Comparison of ENCODE assay signal across 10 cellular contexts in genomic region chr21:33685613-33686197, GRCh38. TPM values are rescaled to one million over a fixed set of nuclear protein-coding genes. Genes with fewer than 3 reads are reported as not detected.
DNase-seq lines count a peak whose midpoint lies in the region; ATAC-seq, FAIRE-seq and TF ChIP-seq lines count a peak whose summit lies in the region.
"Had no signal": no experiment of that assay in that cellular context is flagged by ENCODE, and none has a peak within 500 bp of the region (broad histone marks: within the 10 kb centered on the region; RNA-seq: fewer than 3 reads in every experiment).

No MANE protein-coding gene starts in this region.

- POLR2A ChIA-PET in MCF 10A (lab: Yijun Ruan, JAX) = interaction anchor here (0.6 to 4.9 kb wide), 16 partner anchors 13 to 157 kb away, joined by 3 to 42 read pairs (median 4); partner anchors contain the start of genes CRYZL1 and ITSN1
- POLR2A ChIA-PET in GM12878 (lab: Charles Lee) = no interaction called here

- RAD21 ChIA-PET in GM12878 (lab: Charles Lee; ENCODE audit: unreplicated experiment) = no interaction called here

- H3K9me3 Mint-ChIP-seq in MCF 10A (ENCODE audit: unreplicated experiment) (no peaks in the 10 kb centered on the region), natural killer cell (no peaks in the 10 kb centered on the region)
- no peaks in the 10 kb centered on the region for H3K9me3 Mint-ChIP-seq in stimulated activated effector memory CD8-positive, alpha-beta T cell treated with anti-CD3 and anti-CD28 coated beads, Interleukin-12 subunit alpha, Interleukin-12 subunit beta, amount 100 ng/mL, for 72 hours

- FAIRE-seq in GM12878 (lab: Jason Lieb, UNC) (no peak), keratinocyte (lab: Jason Lieb, UNC) (peak; percentile 61)
- FAIRE-seq: H54 had no signal

- intact Hi-C loops in MCF 10A (cut with micrococcal nuclease) = loop anchor here (2.0 kb wide), 1 partner anchor 41 kb away; no protein-coding TSS in a partner anchor
- intact Hi-C loops in breast epithelium (cut with DNase I; ENCODE audit: low total_unique reads) = no loop called here
- intact Hi-C loops in GM12878 (cut with micrococcal nuclease; ENCODE audit: unreplicated experiment) = no loop called here
- intact Hi-C loops in thyroid gland (cut with DNase I) = no loop called here
- intact Hi-C loops in lower leg skin (cut with DNase I; ENCODE audit: low total_unique reads) = no loop called here
- intact Hi-C loops in natural killer cell (cut with micrococcal nuclease) = no loop called here

- H3K36me3 ChIP-seq in breast epithelium (no peaks in the 10 kb centered on the region), GM12878 (ENCODE audit: control insufficient read depth in 2 of 2, insufficient read depth in 2 of 2, low read length in 1 of 2) (no peaks in the 10 kb centered on the region), keratinocyte (ENCODE audit: control insufficient read depth in 2 of 2, extremely low read depth in 1 of 2, insufficient read depth in 2 of 2, low read length in 2 of 2) (no peaks in the 10 kb centered on the region), thyroid gland (no peaks in the 10 kb centered on the region)

- no peaks in the 10 kb centered on the region for H3K79me2 ChIP-seq in GM12878 (ENCODE audit: control insufficient read depth, insufficient read depth, low read length)
- H3K79me2 ChIP-seq in keratinocyte (ENCODE audit: control insufficient read depth, insufficient read depth, low read length) = peaks cover 65% of the 10 kb centered on the region

- H3K4me3 Mint-ChIP-seq in MCF 10A (ENCODE audit: unreplicated experiment) (no peak overlapping the region), natural killer cell (no peak overlapping the region)
- no peak overlapping the region for H3K4me3 Mint-ChIP-seq in stimulated activated effector memory CD8-positive, alpha-beta T cell treated with anti-CD3 and anti-CD28 coated beads, Interleukin-12 subunit alpha, Interleukin-12 subunit beta, amount 100 ng/mL, for 72 hours

- SMC1A ChIA-PET in GM12878 (lab: Charles Lee; ENCODE audit: uncharacterized antibody, unreplicated experiment) = interaction anchor here (0.6 to 1.6 kb wide), 3 partner anchors 34 to 60 kb away, joined by 3 read pairs; no protein-coding TSS in a partner anchor

- no peak overlapping the region for H3K4me2 ChIP-seq in GM12878 (ENCODE audit: control insufficient read depth, insufficient read depth)
- H3K4me2 ChIP-seq in keratinocyte (ENCODE audit: control insufficient read depth, extremely low read depth, insufficient read depth, low read depth, low read length) = peak overlapping the region; percentile 97

- H3K27me3 ChIP-seq in breast epithelium = no peaks in the 10 kb centered on the region
- no peaks in the 10 kb centered on the region; a peak in 1 of 4 replicates for H3K27me3 ChIP-seq in GM12878 (replicated peaks in 1 of 2; ENCODE audit: control insufficient read depth in 2 of 2, insufficient read depth in 2 of 2, low read length in 1 of 2)
- H3K27me3 ChIP-seq in keratinocyte (ENCODE audit: control insufficient read depth, extremely low read depth, insufficient read depth, low read length) = no peaks in the 10 kb centered on the region
- H3K27me3 ChIP-seq in thyroid gland = no peaks in the 10 kb centered on the region

- TF ChIP-seq POLR2A in breast epithelium (IDR thresholded peaks at IDR 0.05) (no peak), GM12878 (IDR thresholded peaks at IDR 0.05; ENCODE audit: low read depth, low read length) (no peak), thyroid gland (IDR thresholded peaks at IDR 0.05) (no peak), lower leg skin (IDR thresholded peaks at IDR 0.05) (no peak)

- CTCF ChIA-PET in MCF 10A (lab: Yijun Ruan, JAX) (interaction anchor here (0.7 to 1.2 kb wide), 3 partner anchors 12 to 128 kb away, joined by 3 read pairs; no protein-coding TSS in a partner anchor), GM12878 (lab: Yijun Ruan, JAX) (interaction anchor here (0.9 to 2.3 kb wide), 3 partner anchors 13 to 80 kb away, joined by 3 to 6 read pairs (median 4); no protein-coding TSS in a partner anchor)

- H3K9me3 ChIP-seq in breast epithelium = no peaks in the 10 kb centered on the region
- H3K9me3 ChIP-seq in GM12878 (replicated peaks; ENCODE audit: control insufficient read depth, insufficient read depth, low read length) = no peaks in the 10 kb centered on the region
- no peaks in the 10 kb centered on the region for H3K9me3 ChIP-seq in keratinocyte (ENCODE audit: control insufficient read depth, low read depth, low read length)
- no peaks in the 10 kb centered on the region for H3K9me3 ChIP-seq in thyroid gland

- no peak overlapping the region for H3K9ac ChIP-seq in GM12878 (ENCODE audit: control insufficient read depth, insufficient read depth, low read length)
- H3K9ac ChIP-seq in keratinocyte (ENCODE audit: control insufficient read depth, extremely low read depth, insufficient read depth, low read length) = peak overlapping the region; percentile 70

- no peak for TF ChIP-seq RAD21 in GM12878 (IDR thresholded peaks at IDR 0.05; ENCODE audit: insufficient read depth, low read depth, low read length)

- H3K27ac Mint-ChIP-seq in MCF 10A (ENCODE audit: low read depth, unreplicated experiment) (peak overlapping the region; percentile 92), natural killer cell (no peak overlapping the region)
- no peak overlapping the region for H3K27ac Mint-ChIP-seq in stimulated activated effector memory CD8-positive, alpha-beta T cell treated with anti-CD3 and anti-CD28 coated beads, Interleukin-12 subunit alpha, Interleukin-12 subunit beta, amount 100 ng/mL, for 72 hours

- dilution Hi-C loops in keratinocyte (cut with MboI; ENCODE audit: extremely low pct_ligation_motif_present, low sequenced_read_pairs) = no loop called here

- H3K9me1 ChIP-seq in keratinocyte (ENCODE audit: control insufficient read depth, extremely low read depth, insufficient read depth, low read length) = no peaks in the 10 kb centered on the region

- TF ChIP-seq CTCF in MCF 10A (IDR thresholded peaks at IDR 0.05; ENCODE audit: unreplicated experiment) = no peak
- no peak for TF ChIP-seq CTCF in breast epithelium (IDR thresholded peaks at IDR 0.05)
- no peak for TF ChIP-seq CTCF in GM12878 (IDR thresholded peaks at IDR 0.05 in 2 of 3, conservative IDR thresholded peaks at IDR 0.05 in 1 of 3; ENCODE audit: control insufficient read depth in 2 of 3, extremely low read depth in 1 of 3, insufficient read depth in 1 of 3, low read depth in 3 of 3, low read length in 3 of 3)
- no peak for TF ChIP-seq CTCF in keratinocyte (optimal IDR thresholded peaks at IDR 0.05 in 1 of 3, IDR thresholded peaks at IDR 0.05 in 1 of 3, conservative IDR thresholded peaks at IDR 0.05 in 1 of 3; ENCODE audit: extremely low read depth in 1 of 3, insufficient read depth in 2 of 3, low read length in 3 of 3)
- no peak for TF ChIP-seq CTCF in thyroid gland (IDR thresholded peaks at IDR 0.05)
- no peak for TF ChIP-seq CTCF in lower leg skin (IDR thresholded peaks at IDR 0.05)
- no peak for TF ChIP-seq CTCF in natural killer cell (IDR thresholded peaks at IDR 0.05)

- ATAC-seq in GM12878 = peak; percentile 56
- ATAC-seq in natural killer cell = no peak
- ATAC-seq in stimulated activated effector memory CD8-positive, alpha-beta T cell treated with anti-CD3 and anti-CD28 coated beads, Interleukin-12 subunit alpha, Interleukin-12 subunit beta, amount 100 ng/mL, for 72 hours = no peak

- no peak for TF ChIP-seq EP300 in GM12878 (IDR thresholded peaks at IDR 0.05; ENCODE audit: borderline replicate concordance in 1 of 2, control insufficient read depth in 1 of 2, low read depth in 2 of 2, low read length in 2 of 2)

- H4K20me1 ChIP-seq in GM12878 (ENCODE audit: control insufficient read depth, insufficient read depth) = no peaks in the 10 kb centered on the region
- H4K20me1 ChIP-seq in keratinocyte (ENCODE audit: control insufficient read depth, extremely low read depth, insufficient read depth, low read length) = no peaks in the 10 kb centered on the region

- peak; percentile 30 for DNase-seq in MCF 10A (ENCODE audit: unreplicated experiment)
- no peak for DNase-seq in breast epithelium (ENCODE audit: low spot score in 2 of 2)
- DNase-seq in GM12878 (ENCODE audit: low read depth, low spot score) = no peak
- DNase-seq in keratinocyte (ENCODE audit: low read depth, low spot score) = no peak
- no peak for DNase-seq in thyroid gland
- DNase-seq in lower leg skin (ENCODE audit: low spot score in 2 of 2) = no peak
- DNase-seq in natural killer cell = no peak
- no peak for DNase-seq in stimulated activated effector memory CD8-positive, alpha-beta T cell treated with anti-CD3 and anti-CD28 coated beads, Interleukin-12 subunit alpha, Interleukin-12 subunit beta, amount 100 ng/mL, for 72 hours (ENCODE audit: low spot score in 2 of 2)
- DNase-seq: SHP77 treated with DMSO at 0.1 percent for 48 hours had no signal

- H3K4me1 ChIP-seq in breast epithelium (no peaks in the 10 kb centered on the region), GM12878 (ENCODE audit: control insufficient read depth, insufficient read depth, low read length) (peaks cover 3% of the 10 kb centered on the region), keratinocyte (ENCODE audit: control insufficient read depth, extremely low read depth, insufficient read depth, low read length) (peaks cover 42% of the 10 kb centered on the region), thyroid gland (peaks cover 42 to 52% of the 10 kb centered on the region in 2 donors)

- H3K4me1 Mint-ChIP-seq in MCF 10A (ENCODE audit: insufficient read depth, unreplicated experiment) (peaks cover 41% of the 10 kb centered on the region), natural killer cell (no peaks in the 10 kb centered on the region)
- H3K4me1 Mint-ChIP-seq in stimulated activated effector memory CD8-positive, alpha-beta T cell treated with anti-CD3 and anti-CD28 coated beads, Interleukin-12 subunit alpha, Interleukin-12 subunit beta, amount 100 ng/mL, for 72 hours = no peaks in the 10 kb centered on the region

- H3K27me3 Mint-ChIP-seq in MCF 10A (ENCODE audit: insufficient read depth, unreplicated experiment) (no peaks in the 10 kb centered on the region), natural killer cell (ENCODE audit: low read depth in 2 of 2) (peaks cover 2 to 18% of the 10 kb centered on the region in 2 donors)

- H2AFZ ChIP-seq in GM12878 (ENCODE audit: control insufficient read depth, low read depth, low read length) (no peak overlapping the region), keratinocyte (ENCODE audit: control insufficient read depth, low read length) (no peak overlapping the region)

- H3K36me3 Mint-ChIP-seq in MCF 10A (ENCODE audit: insufficient read depth, unreplicated experiment) = no peaks in the 10 kb centered on the region
- no peaks in the 10 kb centered on the region for H3K36me3 Mint-ChIP-seq in natural killer cell
- no peaks in the 10 kb centered on the region for H3K36me3 Mint-ChIP-seq in stimulated activated effector memory CD8-positive, alpha-beta T cell treated with anti-CD3 and anti-CD28 coated beads, Interleukin-12 subunit alpha, Interleukin-12 subunit beta, amount 100 ng/mL, for 72 hours

- H3K4me3 ChIP-seq in breast epithelium (no peak overlapping the region), GM12878 (no peak overlapping the region), keratinocyte (ENCODE audit: control insufficient read depth in 2 of 3, extremely low read depth in 1 of 3, insufficient read depth in 2 of 3, low read depth in 1 of 3, low read length in 3 of 3) (peak overlapping the region in 2 of 3 experiments; percentile 52 to 57), thyroid gland (replicated peaks in 1 of 3) (no peak overlapping the region), lower leg skin (ENCODE audit: low read depth, poor library complexity, severe bottlenecking) (no peak overlapping the region)

- BruUV-seq in MCF 10A (replicated peaks; lab: Mats Ljungman, UMichigan) (no TSS peak), GM12878 (replicated peaks; lab: Mats Ljungman, UMichigan) (no TSS peak)

- in situ Hi-C loops in GM12878 (cut with MboI) = no loop called here

- H3K27ac ChIP-seq in breast epithelium (no peak overlapping the region), GM12878 (ENCODE audit: control insufficient read depth, insufficient read depth) (no peak overlapping the region), keratinocyte (ENCODE audit: control insufficient read depth, insufficient read depth, low read length) (peak overlapping the region; percentile 94), thyroid gland (peak overlapping the region; percentile 61 to 76 (median 72))

RNA-seq across cellular contexts. Expression of gene ITSN1, which starts 43.4 kb away (rescaled TPM):
- total RNA-seq in MCF 10A (2022) = 41.1 and 42.6 TPM in 2 replicates
- total RNA-seq in breast epithelium = 100 to 1,000 TPM in 1 of 3 donors, 10 to 100 TPM in 2; 39.5 to 113 (median 58.3) TPM
- 38.7 and 40.5 TPM in 2 replicates for total RNA-seq in GM12878 (2013; cell fraction: nucleolus; rRNA removed)
- 3.9 and 4.0 TPM in 2 replicates for total RNA-seq in GM12878 (2014; rRNA removed)
- total RNA-seq in GM12878 (2014; rRNA removed; fragmentation: Illumina TruSeq; extraction: Trizol) = 3.9 and 5.9 TPM in 2 replicates
- total RNA-seq in GM12878 (2021) = 5.1 and 6.1 TPM in 2 replicates
- polyA plus RNA-seq in GM12878 (2011; ENCODE audit: low read depth) = 1.7 TPM
- polyA plus RNA-seq in GM12878 (2011; rRNA removed) = 3.2 and 4.8 TPM in 2 replicates
- polyA plus RNA-seq in GM12878 (2011; cell fraction: cytosol; rRNA removed) = 2.5 and 3.4 TPM in 2 replicates
- 6.0 and 7.0 TPM in 2 replicates for polyA plus RNA-seq in GM12878 (2011; cell fraction: nucleus; rRNA removed)
- polyA plus RNA-seq in GM12878 (2012) = 2.0 and 2.5 TPM in 2 replicates
- polyA plus RNA-seq in GM12878 (2014; fragmentation: Illumina TruSeq; extraction: Trizol) = 8.1 and 8.8 TPM in 2 replicates
- polyA plus RNA-seq in GM12878 (2014; fragmentation: Nextera tagmentation; extraction: Ambion mirVana) = 1 to 10 TPM in 1 of 2 experiments, under 1 TPM in 1; 0.89 to 1.3 TPM
- polyA plus RNA-seq in GM12878 (2014; rRNA removed) = 4.7 and 6.7 TPM in 2 replicates
- 10 to 100 TPM; 10.4 to 10.6 TPM for polyA plus RNA-seq in GM12878 (2016; fragmentation: Nextera tagmentation; extraction: Ambion mirVana)
- polyA minus RNA-seq in GM12878 (2011; rRNA and poly(A)+ RNA removed) = 5.2 and 6.9 TPM in 2 replicates
- polyA minus RNA-seq in GM12878 (2011; cell fraction: cytosol; rRNA and poly(A)+ RNA removed) = 2.4 and 4.8 TPM in 2 replicates
- polyA minus RNA-seq in GM12878 (2011; cell fraction: nucleus; rRNA and poly(A)+ RNA removed) = 4.0 and 4.1 TPM in 2 replicates
- polyA plus RNA-seq in keratinocyte = 31.1 to 60.0 TPM (median 34.3 TPM) in 3 replicates
- 33.0 TPM for polyA plus RNA-seq in keratinocyte (2011; ENCODE audit: low read depth)
- polyA plus RNA-seq in keratinocyte (2011; cell fraction: cytosol; rRNA removed) = 28.0 and 30.8 TPM in 2 replicates
- 63.6 and 72.5 TPM in 2 replicates for polyA plus RNA-seq in keratinocyte (2011; cell fraction: nucleus; rRNA removed)
- 12.9 and 34.1 TPM in 2 replicates for polyA plus RNA-seq in keratinocyte (2012; ENCODE audit: low replicate concordance)
- polyA minus RNA-seq in keratinocyte = 29.6 to 60.4 TPM (median 43.4 TPM) in 3 replicates
- polyA minus RNA-seq in keratinocyte (2011; cell fraction: cytosol; rRNA and poly(A)+ RNA removed) = 24.4 TPM
- polyA minus RNA-seq in keratinocyte (2011; cell fraction: nucleus; rRNA and poly(A)+ RNA removed) = 30.0 and 64.6 TPM in 2 replicates
- total RNA-seq in thyroid gland = 10 to 100 TPM; 29.6 to 42.2 (median 41.1) TPM
- total RNA-seq in lower leg skin = 10 to 100 TPM; 17.4 to 39.5 (median 31.7) TPM
- 1 to 10 TPM; 1.5 to 5.1 (median 2.7) TPM for total RNA-seq in natural killer cell

RNA-seq across cellular contexts. Expression of gene CRYZL1, which starts 44.2 kb away (rescaled TPM):
- total RNA-seq in MCF 10A (2022) (35.2 and 40.0 TPM in 2 replicates), breast epithelium (10 to 100 TPM; 24.9 to 49.4 (median 47.6) TPM), GM12878 (2014; rRNA removed) (14.3 and 17.3 TPM in 2 replicates), GM12878 (2014; rRNA removed; fragmentation: Illumina TruSeq; extraction: Trizol) (14.5 and 15.5 TPM in 2 replicates), GM12878 (2021) (20.2 and 21.4 TPM in 2 replicates), thyroid gland (10 to 100 TPM; 27.9 to 53.5 (median 33.9) TPM), lower leg skin (10 to 100 TPM; 12.8 to 34.2 (median 15.0) TPM), natural killer cell (10 to 100 TPM; 25.8 to 32.8 (median 30.0) TPM)
- total RNA-seq in GM12878 (2013; cell fraction: nucleolus; rRNA removed) = 148 and 161 TPM in 2 replicates
- polyA plus RNA-seq in GM12878 (2011; ENCODE audit: low read depth) = 24.5 TPM
- polyA plus RNA-seq in GM12878 (2011; rRNA removed) (68.8 and 92.6 TPM in 2 replicates), GM12878 (2014; fragmentation: Illumina TruSeq; extraction: Trizol) (25.5 and 32.8 TPM in 2 replicates), GM12878 (2014; fragmentation: Nextera tagmentation; extraction: Ambion mirVana) (10 to 100 TPM; 51.4 to 72.4 TPM), GM12878 (2014; rRNA removed) (25.7 and 27.7 TPM in 2 replicates), GM12878 (2016; fragmentation: Nextera tagmentation; extraction: Ambion mirVana) (10 to 100 TPM; 33.6 to 34.8 TPM), keratinocyte (34.5 to 48.9 TPM (median 35.7 TPM) in 3 replicates)
- 24.1 and 26.4 TPM in 2 replicates for polyA plus RNA-seq in GM12878 (2011; cell fraction: cytosol; rRNA removed)
- 62.4 and 86.8 TPM in 2 replicates for polyA plus RNA-seq in GM12878 (2011; cell fraction: nucleus; rRNA removed)
- 22.9 and 24.2 TPM in 2 replicates for polyA plus RNA-seq in GM12878 (2012)
- polyA minus RNA-seq in GM12878 (2011; rRNA and poly(A)+ RNA removed) = 32.3 and 80.7 TPM in 2 replicates
- polyA minus RNA-seq in GM12878 (2011; cell fraction: cytosol; rRNA and poly(A)+ RNA removed) = 14.4 and 14.8 TPM in 2 replicates
- polyA minus RNA-seq in GM12878 (2011; cell fraction: nucleus; rRNA and poly(A)+ RNA removed) = 20.1 and 34.9 TPM in 2 replicates
- 34.1 TPM for polyA plus RNA-seq in keratinocyte (2011; ENCODE audit: low read depth)
- 20.9 and 31.8 TPM in 2 replicates for polyA plus RNA-seq in keratinocyte (2011; cell fraction: cytosol; rRNA removed)
- 51.0 and 67.5 TPM in 2 replicates for polyA plus RNA-seq in keratinocyte (2011; cell fraction: nucleus; rRNA removed)
- 19.9 and 22.7 TPM in 2 replicates for polyA plus RNA-seq in keratinocyte (2012; ENCODE audit: low replicate concordance)
- polyA minus RNA-seq in keratinocyte = 10.2 to 33.5 TPM (median 23.7 TPM) in 3 replicates
- 9.4 TPM for polyA minus RNA-seq in keratinocyte (2011; cell fraction: cytosol; rRNA and poly(A)+ RNA removed)
- 23.1 and 33.2 TPM in 2 replicates for polyA minus RNA-seq in keratinocyte (2011; cell fraction: nucleus; rRNA and poly(A)+ RNA removed)

Comparison
In these comparisons a context has a peak if more than half of its experiments do, and no peak if none do; other contexts are left out.
1. H3K27ac ChIP-seq: peak in keratinocyte (single experiment) and thyroid gland (3 of 3); none in breast epithelium (0 of 2) and GM12878 (single experiment).
2. H3K4me3 ChIP-seq: peak in keratinocyte (2 of 3); none in breast epithelium (0 of 3), GM12878 (single experiment), thyroid gland (0 of 3) and lower leg skin (single experiment).